1 cellular context compared by ENCODE assay signal in the genomic region with DNA sequence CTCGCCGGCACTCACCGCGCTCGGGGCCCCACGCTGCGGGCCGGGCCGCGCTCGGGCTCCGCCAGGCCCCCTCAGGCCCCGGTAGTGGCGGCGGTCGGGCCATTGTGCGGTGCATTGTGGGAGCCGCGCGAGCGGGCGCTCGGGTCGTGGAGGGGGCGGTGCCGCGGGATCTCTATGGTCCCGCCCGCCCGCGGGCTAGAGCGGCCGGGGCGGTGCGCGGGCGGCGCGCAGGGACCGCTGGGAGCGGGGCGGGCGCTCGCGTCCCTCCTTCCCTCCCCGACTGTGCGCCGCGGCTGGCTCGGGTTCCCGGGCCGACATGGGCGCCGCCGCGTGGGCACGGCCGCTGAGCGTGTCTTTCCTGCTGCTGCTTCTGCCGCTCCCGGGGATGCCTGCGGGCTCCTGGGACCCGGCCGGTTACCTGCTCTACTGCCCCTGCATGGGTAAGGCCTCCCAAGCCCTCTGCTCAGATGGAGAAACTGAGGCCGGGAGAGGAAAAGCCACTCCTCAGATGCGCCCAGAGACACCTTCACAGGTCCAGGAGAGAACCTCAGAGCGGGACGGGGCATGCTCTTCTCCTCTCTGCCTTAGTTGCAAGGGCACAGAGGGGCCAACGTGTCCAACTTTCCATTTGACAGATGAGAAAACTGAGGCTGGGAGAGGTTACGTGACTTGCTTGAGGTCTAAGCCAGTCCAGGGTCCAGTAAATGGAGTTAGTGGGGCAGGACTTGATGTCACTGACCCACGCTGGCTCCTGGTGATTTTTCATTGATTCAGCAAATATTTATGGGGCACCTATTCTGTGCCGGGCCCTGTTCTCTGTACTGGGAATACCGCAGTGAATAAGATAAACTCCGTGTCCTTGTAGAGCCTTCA.
TF ChIP-seq lines count a peak whose summit lies in the region.

A gene with protein sequence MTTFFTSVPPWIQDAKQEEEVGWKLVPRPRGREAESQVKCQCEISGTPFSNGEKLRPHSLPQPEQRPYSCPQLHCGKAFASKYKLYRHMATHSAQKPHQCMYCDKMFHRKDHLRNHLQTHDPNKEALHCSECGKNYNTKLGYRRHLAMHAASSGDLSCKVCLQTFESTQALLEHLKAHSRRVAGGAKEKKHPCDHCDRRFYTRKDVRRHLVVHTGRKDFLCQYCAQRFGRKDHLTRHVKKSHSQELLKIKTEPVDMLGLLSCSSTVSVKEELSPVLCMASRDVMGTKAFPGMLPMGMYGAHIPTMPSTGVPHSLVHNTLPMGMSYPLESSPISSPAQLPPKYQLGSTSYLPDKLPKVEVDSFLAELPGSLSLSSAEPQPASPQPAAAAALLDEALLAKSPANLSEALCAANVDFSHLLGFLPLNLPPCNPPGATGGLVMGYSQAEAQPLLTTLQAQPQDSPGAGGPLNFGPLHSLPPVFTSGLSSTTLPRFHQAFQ (minus strand): TSS at position 118 of the 873 bp plus-strand sequence. CDS start 5,565 bp downstream, outside the sequence.
A gene (plus strand): TSS at position 255 of the 873 bp plus-strand sequence. CDS start 62 bp downstream, at position 317.

TF ChIP-seq in HepG2, 621 proteins besides CTCF, POLR2A, EP300 and RAD21 (continued from another document and continues in another):
- TF ChIP-seq, protein P1, sequence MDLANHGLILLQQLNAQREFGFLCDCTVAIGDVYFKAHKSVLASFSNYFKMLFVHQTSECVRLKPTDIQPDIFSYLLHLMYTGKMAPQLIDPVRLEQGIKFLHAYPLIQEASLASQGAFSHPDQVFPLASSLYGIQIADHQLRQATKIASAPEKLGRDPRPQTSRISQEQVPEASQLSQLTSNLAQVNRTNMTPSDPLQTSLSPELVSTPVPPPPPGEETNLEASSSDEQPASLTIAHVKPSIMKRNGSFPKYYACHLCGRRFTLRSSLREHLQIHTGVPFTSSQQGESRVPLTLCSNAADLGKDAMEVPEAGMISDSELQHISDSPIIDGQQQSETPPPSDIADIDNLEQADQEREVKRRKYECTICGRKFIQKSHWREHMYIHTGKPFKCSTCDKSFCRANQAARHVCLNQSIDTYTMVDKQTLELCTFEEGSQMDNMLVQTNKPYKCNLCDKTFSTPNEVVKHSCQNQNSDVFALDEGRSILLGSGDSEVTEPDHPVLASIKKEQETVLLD (CRISPR knock-in tag; IDR thresholded peaks at IDR 0.05; ENCODE audit: low read depth) = peak; percentile 100
- TF ChIP-seq TEAD3 (CRISPR knock-in tag; optimal IDR thresholded peaks at IDR 0.05; ENCODE audit: borderline replicate concordance) = peak; percentile 55
- peak; percentile 82 for TF ChIP-seq ZNF329 (CRISPR knock-in tag; IDR thresholded peaks at IDR 0.05; ENCODE audit: low read depth)
- TF ChIP-seq ZNF207 (IDR thresholded peaks at IDR 0.05; ENCODE audit: borderline replicate concordance) = no peak
- no peak for TF ChIP-seq PHB2 (IDR thresholded peaks at IDR 0.05; ENCODE audit: partially characterized antibody)
- TF ChIP-seq ASH2L (IDR thresholded peaks at IDR 0.05; ENCODE audit: insufficient read length, low read depth, low read length) = peak; percentile 80
- peak; percentile 87 for TF ChIP-seq ZNF564 (CRISPR knock-in tag; IDR thresholded peaks at IDR 0.05)
- TF ChIP-seq ZNF709 (CRISPR knock-in tag; IDR thresholded peaks at IDR 0.05) = peak; percentile 77
- TF ChIP-seq ZNF234 (CRISPR knock-in tag; conservative IDR thresholded peaks at IDR 0.05) = no peak
- no peak for TF ChIP-seq ONECUT2 (CRISPR knock-in tag; IDR thresholded peaks at IDR 0.05)
- TF ChIP-seq, protein P2, sequence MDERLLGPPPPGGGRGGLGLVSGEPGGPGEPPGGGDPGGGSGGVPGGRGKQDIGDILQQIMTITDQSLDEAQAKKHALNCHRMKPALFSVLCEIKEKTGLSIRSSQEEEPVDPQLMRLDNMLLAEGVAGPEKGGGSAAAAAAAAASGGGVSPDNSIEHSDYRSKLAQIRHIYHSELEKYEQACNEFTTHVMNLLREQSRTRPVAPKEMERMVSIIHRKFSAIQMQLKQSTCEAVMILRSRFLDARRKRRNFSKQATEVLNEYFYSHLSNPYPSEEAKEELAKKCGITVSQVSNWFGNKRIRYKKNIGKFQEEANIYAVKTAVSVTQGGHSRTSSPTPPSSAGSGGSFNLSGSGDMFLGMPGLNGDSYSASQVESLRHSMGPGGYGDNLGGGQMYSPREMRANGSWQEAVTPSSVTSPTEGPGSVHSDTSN (CRISPR knock-in tag; IDR thresholded peaks at IDR 0.05) = no peak
- TF ChIP-seq HNRNPH1 (optimal IDR thresholded peaks at IDR 0.05; ENCODE audit: low read depth, low read length) = peak; percentile 22
- TF ChIP-seq, protein P3, sequence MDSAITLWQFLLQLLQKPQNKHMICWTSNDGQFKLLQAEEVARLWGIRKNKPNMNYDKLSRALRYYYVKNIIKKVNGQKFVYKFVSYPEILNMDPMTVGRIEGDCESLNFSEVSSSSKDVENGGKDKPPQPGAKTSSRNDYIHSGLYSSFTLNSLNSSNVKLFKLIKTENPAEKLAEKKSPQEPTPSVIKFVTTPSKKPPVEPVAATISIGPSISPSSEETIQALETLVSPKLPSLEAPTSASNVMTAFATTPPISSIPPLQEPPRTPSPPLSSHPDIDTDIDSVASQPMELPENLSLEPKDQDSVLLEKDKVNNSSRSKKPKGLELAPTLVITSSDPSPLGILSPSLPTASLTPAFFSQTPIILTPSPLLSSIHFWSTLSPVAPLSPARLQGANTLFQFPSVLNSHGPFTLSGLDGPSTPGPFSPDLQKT (CRISPR knock-in tag; IDR thresholded peaks at IDR 0.05; ENCODE audit: borderline replicate concordance) = peak; percentile 91; the same call in 1 of the 2 replicates
- TF ChIP-seq PLRG1 (conservative IDR thresholded peaks at IDR 0.05) = no peak
- TF ChIP-seq ZNF530 (CRISPR knock-in tag; IDR thresholded peaks at IDR 0.05; ENCODE audit: low read depth) = peak; percentile 10; the same call in 1 of the 2 replicates
- TF ChIP-seq, protein P4, sequence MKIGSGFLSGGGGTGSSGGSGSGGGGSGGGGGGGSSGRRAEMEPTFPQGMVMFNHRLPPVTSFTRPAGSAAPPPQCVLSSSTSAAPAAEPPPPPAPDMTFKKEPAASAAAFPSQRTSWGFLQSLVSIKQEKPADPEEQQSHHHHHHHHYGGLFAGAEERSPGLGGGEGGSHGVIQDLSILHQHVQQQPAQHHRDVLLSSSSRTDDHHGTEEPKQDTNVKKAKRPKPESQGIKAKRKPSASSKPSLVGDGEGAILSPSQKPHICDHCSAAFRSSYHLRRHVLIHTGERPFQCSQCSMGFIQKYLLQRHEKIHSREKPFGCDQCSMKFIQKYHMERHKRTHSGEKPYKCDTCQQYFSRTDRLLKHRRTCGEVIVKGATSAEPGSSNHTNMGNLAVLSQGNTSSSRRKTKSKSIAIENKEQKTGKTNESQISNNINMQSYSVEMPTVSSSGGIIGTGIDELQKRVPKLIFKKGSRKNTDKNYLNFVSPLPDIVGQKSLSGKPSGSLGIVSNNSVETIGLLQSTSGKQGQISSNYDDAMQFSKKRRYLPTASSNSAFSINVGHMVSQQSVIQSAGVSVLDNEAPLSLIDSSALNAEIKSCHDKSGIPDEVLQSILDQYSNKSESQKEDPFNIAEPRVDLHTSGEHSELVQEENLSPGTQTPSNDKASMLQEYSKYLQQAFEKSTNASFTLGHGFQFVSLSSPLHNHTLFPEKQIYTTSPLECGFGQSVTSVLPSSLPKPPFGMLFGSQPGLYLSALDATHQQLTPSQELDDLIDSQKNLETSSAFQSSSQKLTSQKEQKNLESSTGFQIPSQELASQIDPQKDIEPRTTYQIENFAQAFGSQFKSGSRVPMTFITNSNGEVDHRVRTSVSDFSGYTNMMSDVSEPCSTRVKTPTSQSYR (CRISPR knock-in tag; IDR thresholded peaks at IDR 0.05; ENCODE audit: borderline replicate concordance) = peak; percentile 37; the same call in 1 of the 2 replicates
- TF ChIP-seq ZNF619 (CRISPR knock-in tag; IDR thresholded peaks at IDR 0.05) = peak; percentile 96
- peak; percentile 47; the same call in 1 of the 2 replicates for TF ChIP-seq ZNF556 (CRISPR knock-in tag; IDR thresholded peaks at IDR 0.05; ENCODE audit: borderline replicate concordance)
- TF ChIP-seq, protein P5, sequence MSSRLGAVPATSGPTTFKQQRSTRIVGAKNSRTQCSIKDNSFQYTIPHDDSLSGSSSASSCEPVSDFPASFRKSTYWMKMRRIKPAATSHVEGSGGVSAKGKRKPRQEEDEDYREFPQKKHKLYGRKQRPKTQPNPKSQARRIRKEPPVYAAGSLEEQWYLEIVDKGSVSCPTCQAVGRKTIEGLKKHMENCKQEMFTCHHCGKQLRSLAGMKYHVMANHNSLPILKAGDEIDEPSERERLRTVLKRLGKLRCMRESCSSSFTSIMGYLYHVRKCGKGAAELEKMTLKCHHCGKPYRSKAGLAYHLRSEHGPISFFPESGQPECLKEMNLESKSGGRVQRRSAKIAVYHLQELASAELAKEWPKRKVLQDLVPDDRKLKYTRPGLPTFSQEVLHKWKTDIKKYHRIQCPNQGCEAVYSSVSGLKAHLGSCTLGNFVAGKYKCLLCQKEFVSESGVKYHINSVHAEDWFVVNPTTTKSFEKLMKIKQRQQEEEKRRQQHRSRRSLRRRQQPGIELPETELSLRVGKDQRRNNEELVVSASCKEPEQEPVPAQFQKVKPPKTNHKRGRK (CRISPR knock-in tag; IDR thresholded peaks at IDR 0.05) = no peak
- TF ChIP-seq ZSCAN20 (CRISPR knock-in tag; IDR thresholded peaks at IDR 0.05; ENCODE audit: borderline replicate concordance) = peak; percentile 51; the same call in 1 of the 2 replicates
- TF ChIP-seq ESRRA (CRISPR knock-in tag; IDR thresholded peaks at IDR 0.05; ENCODE audit: low read depth) = no peak; the same call in none of the 2 replicates
- TF ChIP-seq, protein P6, sequence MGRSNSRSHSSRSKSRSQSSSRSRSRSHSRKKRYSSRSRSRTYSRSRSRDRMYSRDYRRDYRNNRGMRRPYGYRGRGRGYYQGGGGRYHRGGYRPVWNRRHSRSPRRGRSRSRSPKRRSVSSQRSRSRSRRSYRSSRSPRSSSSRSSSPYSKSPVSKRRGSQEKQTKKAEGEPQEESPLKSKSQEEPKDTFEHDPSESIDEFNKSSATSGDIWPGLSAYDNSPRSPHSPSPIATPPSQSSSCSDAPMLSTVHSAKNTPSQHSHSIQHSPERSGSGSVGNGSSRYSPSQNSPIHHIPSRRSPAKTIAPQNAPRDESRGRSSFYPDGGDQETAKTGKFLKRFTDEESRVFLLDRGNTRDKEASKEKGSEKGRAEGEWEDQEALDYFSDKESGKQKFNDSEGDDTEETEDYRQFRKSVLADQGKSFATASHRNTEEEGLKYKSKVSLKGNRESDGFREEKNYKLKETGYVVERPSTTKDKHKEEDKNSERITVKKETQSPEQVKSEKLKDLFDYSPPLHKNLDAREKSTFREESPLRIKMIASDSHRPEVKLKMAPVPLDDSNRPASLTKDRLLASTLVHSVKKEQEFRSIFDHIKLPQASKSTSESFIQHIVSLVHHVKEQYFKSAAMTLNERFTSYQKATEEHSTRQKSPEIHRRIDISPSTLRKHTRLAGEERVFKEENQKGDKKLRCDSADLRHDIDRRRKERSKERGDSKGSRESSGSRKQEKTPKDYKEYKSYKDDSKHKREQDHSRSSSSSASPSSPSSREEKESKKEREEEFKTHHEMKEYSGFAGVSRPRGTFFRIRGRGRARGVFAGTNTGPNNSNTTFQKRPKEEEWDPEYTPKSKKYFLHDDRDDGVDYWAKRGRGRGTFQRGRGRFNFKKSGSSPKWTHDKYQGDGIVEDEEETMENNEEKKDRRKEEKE (IDR thresholded peaks at IDR 0.05) = no peak
- TF ChIP-seq ZNF460 (CRISPR knock-in tag; IDR thresholded peaks at IDR 0.05; ENCODE audit: borderline replicate concordance) = no peak
- no peak for TF ChIP-seq ZNF678 (CRISPR knock-in tag; IDR thresholded peaks at IDR 0.05)
- TF ChIP-seq, protein P7, sequence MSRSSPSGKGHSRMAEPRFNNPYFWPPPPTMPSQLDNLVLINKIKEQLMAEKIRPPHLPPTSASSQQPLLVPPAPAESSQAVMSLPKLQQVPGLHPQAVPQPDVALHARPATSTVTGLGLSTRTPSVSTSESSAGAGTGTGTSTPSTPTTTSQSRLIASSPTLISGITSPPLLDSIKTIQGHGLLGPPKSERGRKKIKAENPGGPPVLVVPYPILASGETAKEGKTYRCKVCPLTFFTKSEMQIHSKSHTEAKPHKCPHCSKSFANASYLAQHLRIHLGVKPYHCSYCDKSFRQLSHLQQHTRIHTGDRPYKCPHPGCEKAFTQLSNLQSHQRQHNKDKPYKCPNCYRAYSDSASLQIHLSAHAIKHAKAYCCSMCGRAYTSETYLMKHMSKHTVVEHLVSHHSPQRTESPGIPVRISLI (CRISPR knock-in tag; IDR thresholded peaks at IDR 0.05; ENCODE audit: borderline replicate concordance) = no peak
- TF ChIP-seq, protein P8, sequence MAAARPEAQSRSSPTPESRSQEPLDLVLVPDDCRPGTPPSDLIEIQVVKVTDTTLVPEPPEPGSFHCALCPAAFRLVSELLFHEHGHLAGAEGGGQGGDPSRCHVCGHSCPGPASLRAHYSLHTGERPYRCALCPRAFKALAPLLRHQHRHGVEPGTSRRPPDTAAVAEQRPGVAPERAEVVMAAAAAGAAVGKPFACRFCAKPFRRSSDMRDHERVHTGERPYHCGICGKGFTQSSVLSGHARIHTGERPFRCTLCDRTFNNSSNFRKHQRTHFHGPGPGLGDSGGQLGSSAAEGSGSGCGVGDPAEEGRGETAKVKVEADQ (CRISPR knock-in tag; IDR thresholded peaks at IDR 0.05; ENCODE audit: borderline replicate concordance) = peak; percentile 99
- no peak for TF ChIP-seq SCMH1 (CRISPR knock-in tag; IDR thresholded peaks at IDR 0.05; ENCODE audit: borderline replicate concordance)
- TF ChIP-seq MAF1 (CRISPR knock-in tag; IDR thresholded peaks at IDR 0.05; ENCODE audit: borderline replicate concordance) = peak; percentile 76; the same call in 1 of the 2 replicates
- no peak for TF ChIP-seq MATR3 (CRISPR knock-in tag; IDR thresholded peaks at IDR 0.05)
- TF ChIP-seq ARHGAP35 (CRISPR knock-in tag; IDR thresholded peaks at IDR 0.05; ENCODE audit: borderline replicate concordance) = no peak
- TF ChIP-seq, protein P9, sequence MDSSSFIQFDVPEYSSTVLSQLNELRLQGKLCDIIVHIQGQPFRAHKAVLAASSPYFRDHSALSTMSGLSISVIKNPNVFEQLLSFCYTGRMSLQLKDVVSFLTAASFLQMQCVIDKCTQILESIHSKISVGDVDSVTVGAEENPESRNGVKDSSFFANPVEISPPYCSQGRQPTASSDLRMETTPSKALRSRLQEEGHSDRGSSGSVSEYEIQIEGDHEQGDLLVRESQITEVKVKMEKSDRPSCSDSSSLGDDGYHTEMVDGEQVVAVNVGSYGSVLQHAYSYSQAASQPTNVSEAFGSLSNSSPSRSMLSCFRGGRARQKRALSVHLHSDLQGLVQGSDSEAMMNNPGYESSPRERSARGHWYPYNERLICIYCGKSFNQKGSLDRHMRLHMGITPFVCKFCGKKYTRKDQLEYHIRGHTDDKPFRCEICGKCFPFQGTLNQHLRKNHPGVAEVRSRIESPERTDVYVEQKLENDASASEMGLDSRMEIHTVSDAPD (CRISPR knock-in tag; IDR thresholded peaks at IDR 0.05) = peak; percentile 82
- TF ChIP-seq CBX5 (CRISPR knock-in tag; IDR thresholded peaks at IDR 0.05; ENCODE audit: borderline replicate concordance) = peak; percentile 63
- TF ChIP-seq ARNT2 (CRISPR knock-in tag; IDR thresholded peaks at IDR 0.05; ENCODE audit: low read depth) = peak; percentile 99; the same call in 1 of the 2 replicates
- TF ChIP-seq TAF1 (CRISPR knock-in tag; IDR thresholded peaks at IDR 0.05) = peak; percentile 92
- no peak for TF ChIP-seq NR3C1 (CRISPR knock-in tag; IDR thresholded peaks at IDR 0.05)
- TF ChIP-seq, protein P10, sequence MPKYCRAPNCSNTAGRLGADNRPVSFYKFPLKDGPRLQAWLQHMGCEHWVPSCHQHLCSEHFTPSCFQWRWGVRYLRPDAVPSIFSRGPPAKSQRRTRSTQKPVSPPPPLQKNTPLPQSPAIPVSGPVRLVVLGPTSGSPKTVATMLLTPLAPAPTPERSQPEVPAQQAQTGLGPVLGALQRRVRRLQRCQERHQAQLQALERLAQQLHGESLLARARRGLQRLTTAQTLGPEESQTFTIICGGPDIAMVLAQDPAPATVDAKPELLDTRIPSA (CRISPR knock-in tag; IDR thresholded peaks at IDR 0.05; ENCODE audit: borderline replicate concordance) = no peak
